In the genomic region with DNA sequence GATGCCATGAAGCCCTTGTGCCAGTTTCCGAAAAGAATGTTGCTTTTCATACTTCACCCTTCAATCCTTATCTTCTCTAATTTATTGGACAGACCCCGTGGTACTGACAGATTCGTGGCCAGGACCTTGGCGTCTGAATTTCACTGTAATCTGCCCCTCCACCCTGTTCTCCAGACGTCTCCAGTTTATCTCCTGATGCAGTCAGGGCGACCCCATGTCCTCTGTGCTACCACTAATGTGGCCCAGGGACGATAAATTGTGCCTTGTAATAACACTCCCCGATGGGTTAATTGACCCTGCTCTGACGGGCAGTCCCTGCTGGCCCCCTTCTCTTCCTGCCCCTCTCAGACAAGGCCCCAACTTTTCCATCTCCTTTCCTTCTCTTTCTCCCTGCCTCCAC, we compare ENCODE assay signal across 23 cellular contexts.
A peak's percentile ranks its signal among the peaks of the same experiment; 100 is the strongest.
DNase-seq lines count a peak whose midpoint lies in the region; ATAC-seq and TF ChIP-seq lines count a peak whose summit lies in the region.
"Had no signal": no experiment of that assay in that cellular context is flagged by ENCODE, and none has a peak within 500 bp of the region (broad histone marks: within the 10 kb centered on the region; RNA-seq: fewer than 3 reads in every experiment).

No MANE protein-coding gene starts in this region.

- ATAC-seq in SK-N-SH treated with all-trans-retinoic acid at 6 μM for 48 hours (no peak; the same call in 2 of the 3 replicates), GM18909 (IDR thresholded peaks at IDR 0.05; ENCODE audit: poor library complexity, unreplicated experiment) (no peak)
- no peak for ATAC-seq in activated T-helper 17 cell treated with anti-CD3 and anti-CD28 coated beads, Interleukin-2, amount 50 U/mL, for 72 hours (replicated peaks)

- H3K4me1 Mint-ChIP-seq in brain, result peaks cover 67% of the 10 kb centered on the region
- peaks cover 50% of the 10 kb centered on the region for H3K4me1 Mint-ChIP-seq in nephron
- no peaks in the 10 kb centered on the region for H3K4me1 Mint-ChIP-seq in activated T-helper 17 cell treated with anti-CD3 and anti-CD28 coated beads, Interleukin-2, amount 50 U/mL, for 72 hours
- H3K4me1 Mint-ChIP-seq: CD4-positive, alpha-beta memory T cell; memory B cell had no signal

- no peaks in the 10 kb centered on the region for H3K36me3 ChIP-seq in uterus
- H3K36me3 ChIP-seq: pancreas, thoracic aorta had no signal

- no peaks in the 10 kb centered on the region for H3K9me3 ChIP-seq in uterus
- H3K9me3 ChIP-seq: pancreas, thoracic aorta had no signal

- H3K27me3 Mint-ChIP-seq in brain (no peaks in the 10 kb centered on the region), nephron (ENCODE audit: low read depth) (peaks cover 5% of the 10 kb centered on the region)
- peaks cover 9% of the 10 kb centered on the region for H3K27me3 Mint-ChIP-seq in activated T-helper 17 cell treated with anti-CD3 and anti-CD28 coated beads, Interleukin-2, amount 50 U/mL, for 72 hours

- H3K36me3 Mint-ChIP-seq in brain (peaks cover 4% of the 10 kb centered on the region), nephron (ENCODE audit: low read depth) (peaks cover 4% of the 10 kb centered on the region)
- H3K36me3 Mint-ChIP-seq in activated T-helper 17 cell treated with anti-CD3 and anti-CD28 coated beads, Interleukin-2, amount 50 U/mL, for 72 hours (ENCODE audit: low read depth), result no peaks in the 10 kb centered on the region
- H3K36me3 Mint-ChIP-seq: CD4-positive, alpha-beta memory T cell; memory B cell had no signal

- peak overlapping the region; percentile 42 to 70 for H3K27ac ChIP-seq in uterus
- H3K27ac ChIP-seq: pancreas, thoracic aorta had no signal

- peak overlapping the region in 4 of 5 experiments; percentile 18 to 46 (median 26) for H3K4me3 Mint-ChIP-seq in brain
- peak overlapping the region; percentile 10 to 38 (median 31) for H3K4me3 Mint-ChIP-seq in nephron
- no peak overlapping the region for H3K4me3 Mint-ChIP-seq in activated T-helper 17 cell treated with anti-CD3 and anti-CD28 coated beads, Interleukin-2, amount 50 U/mL, for 72 hours
- H3K4me3 Mint-ChIP-seq: CD4-positive, alpha-beta memory T cell; dendritic cell treated with granulocyte-macrophage colony-stimulating factor and Interleukin-4, amounts not matched to agents 40 ng/mL and 50 ng/mL, for 4 days; HFFc6; memory B cell; T-helper 1 cell treated with Interleukin-12 subunit alpha and Interleukin-12 subunit beta and Interleukin-4 antibody, amounts not matched to agents 30 μg/mL and 1 μg/mL, for 36 hours had no signal

- no peaks in the 10 kb centered on the region for H3K27me3 ChIP-seq in uterus
- H3K27me3 ChIP-seq: pancreas had no signal

- no peak overlapping the region for H3K4me3 ChIP-seq in uterus
- H3K4me3 ChIP-seq: pancreas, thoracic aorta had no signal

- H3K27ac Mint-ChIP-seq in brain (peak overlapping the region; percentile 45 to 91 (median 57)), nephron (peak overlapping the region; percentile 43 to 71 (median 47))
- H3K27ac Mint-ChIP-seq in activated T-helper 17 cell treated with anti-CD3 and anti-CD28 coated beads, Interleukin-2, amount 50 U/mL, for 72 hours, result no peak overlapping the region
- H3K27ac Mint-ChIP-seq: dendritic cell treated with granulocyte-macrophage colony-stimulating factor and Interleukin-4, amounts not matched to agents 40 ng/mL and 50 ng/mL, for 4 days; HFFc6; memory B cell; T-helper 1 cell treated with Interleukin-12 subunit alpha and Interleukin-12 subunit beta and Interleukin-4 antibody, amounts not matched to agents 30 μg/mL and 1 μg/mL, for 36 hours had no signal

- TF ChIP-seq CTCF in brain (conservative IDR thresholded peaks at IDR 0.05) (no peak), nephron (IDR thresholded peaks at IDR 0.05; ENCODE audit: unreplicated experiment in 3 of 3) (no peak), uterus (IDR thresholded peaks at IDR 0.05) (no peak)

- H3K9me3 Mint-ChIP-seq in brain (peaks cover 0 to 4% (median 0%) of the 10 kb centered on the region in 5 experiments), nephron (no peaks in the 10 kb centered on the region)
- H3K9me3 Mint-ChIP-seq in activated T-helper 17 cell treated with anti-CD3 and anti-CD28 coated beads, Interleukin-2, amount 50 U/mL, for 72 hours, result no peaks in the 10 kb centered on the region
- H3K9me3 Mint-ChIP-seq: CD4-positive, alpha-beta memory T cell; dendritic cell treated with granulocyte-macrophage colony-stimulating factor and Interleukin-4, amounts not matched to agents 40 ng/mL and 50 ng/mL, for 4 days; HFFc6; memory B cell; naive B cell; T-helper 1 cell treated with Interleukin-12 subunit alpha and Interleukin-12 subunit beta and Interleukin-4 antibody, amounts not matched to agents 30 μg/mL and 1 μg/mL, for 36 hours had no signal

- DNase-seq in uterus (no peak), NCI-H1092 treated with DMSO at 0.1 percent for 48 hours (lab: John Stamatoyannopoulos, UW) (no peak)
- DNase-seq: activated CD4-positive, alpha-beta T cell treated with anti-CD3 and anti-CD28 coated beads, Interleukin-2, amount 50 U/mL, for 1 hour; activated naive CD4-positive, alpha-beta T cell treated with anti-CD3 and anti-CD28 coated beads, Interleukin-2, amount 50 U/mL, for 16 hours; caudate nucleus; CD4-positive, alpha-beta memory T cell; head of caudate nucleus; HFFc6; KBM-7; naive B cell; pancreas; SIG-M5; stimulated activated CD4-positive, alpha-beta T cell treated with anti-CD3 and anti-CD28 coated beads, Interleukin-4, amount 100 ng/mL, for 4 hours; stimulated activated naive CD4-positive, alpha-beta T cell had no signal

- no peak for TF ChIP-seq POLR2A in uterus (IDR thresholded peaks at IDR 0.05)

- intact Hi-C loops in uterus (cut with DNase I; ENCODE audit: low total_unique reads), result no loop called here

- peaks cover 0 to 15% of the 10 kb centered on the region in 2 donors for H3K4me1 ChIP-seq in uterus

TF ChIP-seq in SK-N-SH treated with all-trans-retinoic acid at 6 μM for 48 hours, 23 proteins besides CTCF, POLR2A, EP300 and RAD21 (continues in another document):
- TF ChIP-seq ARNTL (CRISPR knock-in tag; IDR thresholded peaks at IDR 0.05; ENCODE audit: borderline replicate concordance, low read depth) (no peak), ISL1 (CRISPR knock-in tag; IDR thresholded peaks at IDR 0.05) (peak; percentile 23; the same call in 1 of the 2 replicates), PPARA (CRISPR knock-in tag; IDR thresholded peaks at IDR 0.05; ENCODE audit: borderline replicate concordance) (no peak), ZFP30 (CRISPR knock-in tag; IDR thresholded peaks at IDR 0.05) (no peak), ZNF565 (CRISPR knock-in tag; conservative IDR thresholded peaks at IDR 0.05; ENCODE audit: low read depth) (no peak), ZNF8 (CRISPR knock-in tag; IDR thresholded peaks at IDR 0.05) (no peak), ZNF70 (CRISPR knock-in tag; IDR thresholded peaks at IDR 0.05) (no peak)
- TF ChIP-seq, protein P1, sequence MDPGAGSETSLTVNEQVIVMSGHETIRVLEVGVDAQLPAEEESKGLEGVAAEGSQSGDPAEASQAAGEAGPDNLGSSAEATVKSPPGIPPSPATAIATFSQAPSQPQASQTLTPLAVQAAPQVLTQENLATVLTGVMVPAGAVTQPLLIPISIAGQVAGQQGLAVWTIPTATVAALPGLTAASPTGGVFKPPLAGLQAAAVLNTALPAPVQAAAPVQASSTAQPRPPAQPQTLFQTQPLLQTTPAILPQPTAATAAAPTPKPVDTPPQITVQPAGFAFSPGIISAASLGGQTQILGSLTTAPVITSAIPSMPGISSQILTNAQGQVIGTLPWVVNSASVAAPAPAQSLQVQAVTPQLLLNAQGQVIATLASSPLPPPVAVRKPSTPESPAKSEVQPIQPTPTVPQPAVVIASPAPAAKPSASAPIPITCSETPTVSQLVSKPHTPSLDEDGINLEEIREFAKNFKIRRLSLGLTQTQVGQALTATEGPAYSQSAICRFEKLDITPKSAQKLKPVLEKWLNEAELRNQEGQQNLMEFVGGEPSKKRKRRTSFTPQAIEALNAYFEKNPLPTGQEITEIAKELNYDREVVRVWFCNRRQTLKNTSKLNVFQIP (CRISPR knock-in tag; IDR thresholded peaks at IDR 0.05; ENCODE audit: borderline replicate concordance, low read depth), result no peak
- TF ChIP-seq, protein P2, sequence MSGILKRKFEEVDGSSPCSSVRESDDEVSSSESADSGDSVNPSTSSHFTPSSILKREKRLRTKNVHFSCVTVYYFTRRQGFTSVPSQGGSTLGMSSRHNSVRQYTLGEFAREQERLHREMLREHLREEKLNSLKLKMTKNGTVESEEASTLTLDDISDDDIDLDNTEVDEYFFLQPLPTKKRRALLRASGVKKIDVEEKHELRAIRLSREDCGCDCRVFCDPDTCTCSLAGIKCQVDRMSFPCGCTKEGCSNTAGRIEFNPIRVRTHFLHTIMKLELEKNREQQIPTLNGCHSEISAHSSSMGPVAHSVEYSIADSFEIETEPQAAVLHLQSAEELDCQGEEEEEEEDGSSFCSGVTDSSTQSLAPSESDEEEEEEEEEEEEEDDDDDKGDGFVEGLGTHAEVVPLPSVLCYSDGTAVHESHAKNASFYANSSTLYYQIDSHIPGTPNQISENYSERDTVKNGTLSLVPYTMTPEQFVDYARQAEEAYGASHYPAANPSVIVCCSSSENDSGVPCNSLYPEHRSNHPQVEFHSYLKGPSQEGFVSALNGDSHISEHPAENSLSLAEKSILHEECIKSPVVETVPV (CRISPR knock-in tag; IDR thresholded peaks at IDR 0.05), result no peak
- TF ChIP-seq, protein P3, sequence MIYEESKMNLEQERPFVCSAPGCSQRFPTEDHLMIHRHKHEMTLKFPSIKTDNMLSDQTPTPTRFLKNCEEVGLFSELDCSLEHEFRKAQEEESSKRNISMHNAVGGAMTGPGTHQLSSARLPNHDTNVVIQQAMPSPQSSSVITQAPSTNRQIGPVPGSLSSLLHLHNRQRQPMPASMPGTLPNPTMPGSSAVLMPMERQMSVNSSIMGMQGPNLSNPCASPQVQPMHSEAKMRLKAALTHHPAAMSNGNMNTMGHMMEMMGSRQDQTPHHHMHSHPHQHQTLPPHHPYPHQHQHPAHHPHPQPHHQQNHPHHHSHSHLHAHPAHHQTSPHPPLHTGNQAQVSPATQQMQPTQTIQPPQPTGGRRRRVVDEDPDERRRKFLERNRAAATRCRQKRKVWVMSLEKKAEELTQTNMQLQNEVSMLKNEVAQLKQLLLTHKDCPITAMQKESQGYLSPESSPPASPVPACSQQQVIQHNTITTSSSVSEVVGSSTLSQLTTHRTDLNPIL (CRISPR knock-in tag; IDR thresholded peaks at IDR 0.05; ENCODE audit: low read depth), result no peak
